In the genomic region with DNA sequence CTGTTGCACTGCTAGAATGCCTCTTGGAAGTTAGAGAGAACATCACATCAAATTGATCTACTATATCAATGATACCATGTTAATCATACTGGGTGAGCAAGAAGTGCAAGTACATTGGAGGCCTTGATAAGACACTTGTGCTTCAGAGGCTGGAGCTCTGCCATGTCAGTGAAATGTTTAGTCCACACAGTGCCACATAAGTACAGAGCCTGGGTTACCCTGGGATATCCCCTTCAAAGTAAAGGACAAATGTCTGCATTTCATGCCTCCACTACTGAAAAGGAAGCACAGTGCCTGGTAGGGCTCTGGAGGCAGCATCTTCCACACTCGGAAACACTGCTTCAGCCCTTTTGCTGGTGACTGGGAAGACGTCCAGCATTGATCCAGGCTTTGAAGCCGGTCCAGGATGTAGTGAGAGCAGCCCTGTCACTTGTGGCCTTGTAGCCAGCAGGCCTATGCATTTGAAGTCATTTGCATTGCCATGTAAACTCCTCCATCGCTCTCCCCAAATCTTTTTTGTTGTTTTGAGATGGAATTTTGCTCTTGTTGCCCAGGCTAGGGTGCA, we compare ENCODE assay signal across 15 cellular contexts. TPM values are rescaled to one million over a fixed set of nuclear protein-coding genes. Genes with fewer than 3 reads are reported as not detected.
DNase-seq lines count a peak whose midpoint lies in the region; ATAC-seq and TF ChIP-seq lines count a peak whose summit lies in the region.
"Had no signal": no experiment of that assay in that cellular context is flagged by ENCODE, and none has a peak within 500 bp of the region (broad histone marks: within the 10 kb centered on the region; RNA-seq: fewer than 3 reads in every experiment).

No MANE protein-coding gene starts in this region.

- H3K9me3 ChIP-seq in right atrium auricular region (no peaks in the 10 kb centered on the region), testis (no peaks in the 10 kb centered on the region), WERI-Rb-1 (ENCODE audit: severe bottlenecking) (no peaks in the 10 kb centered on the region)
- H3K9me3 ChIP-seq: sigmoid colon had no signal

- intact Hi-C loops in left ventricle myocardium superior (cut with micrococcal nuclease) (no loop called here), testis (cut with DNase I; ENCODE audit: low total_unique reads) (no loop called here), Calu3 (cut with micrococcal nuclease; ENCODE audit: unreplicated experiment) (no loop called here)

- no peaks in the 10 kb centered on the region for H3K4me1 Mint-ChIP-seq in Calu3 (ENCODE audit: low read depth, unreplicated experiment)
- H3K4me1 Mint-ChIP-seq: neural crest cell had no signal

- TF ChIP-seq CTCF in right atrium auricular region (IDR thresholded peaks at IDR 0.05) (no peak), testis (IDR thresholded peaks at IDR 0.05) (no peak), Calu3 (IDR thresholded peaks at IDR 0.05; ENCODE audit: unreplicated experiment) (no peak), WERI-Rb-1 (IDR thresholded peaks at IDR 0.05; ENCODE audit: low read depth, low read length) (no peak)

- ATAC-seq in left ventricle myocardium superior, result peak; percentile 45
- ATAC-seq: CD8-positive, alpha-beta T cell; stimulated activated naive CD8-positive, alpha-beta T cell treated with anti-CD3 and anti-CD28 coated beads, Interleukin-15, Interleukin-2, amounts not matched to agents 100 U/mL and 50 U/mL, for 24 hours had no signal

- no peaks in the 10 kb centered on the region for H3K27me3 Mint-ChIP-seq in Calu3 (ENCODE audit: unreplicated experiment)

- no peak overlapping the region for H3K4me3 Mint-ChIP-seq in Calu3 (ENCODE audit: low read depth, unreplicated experiment)
- H3K4me3 Mint-ChIP-seq: activated naive CD4-positive, alpha-beta T cell treated with anti-CD3 and anti-CD28 coated beads for 36 hours; CD8-positive, alpha-beta T cell; neural crest cell had no signal

- H3K36me3 Mint-ChIP-seq in Calu3 (ENCODE audit: insufficient read depth, unreplicated experiment), result no peaks in the 10 kb centered on the region
- H3K36me3 Mint-ChIP-seq: CD8-positive, alpha-beta T cell had no signal

- no peaks in the 10 kb centered on the region for H3K4me1 ChIP-seq in right atrium auricular region
- H3K4me1 ChIP-seq in testis, result no peaks in the 10 kb centered on the region
- H3K4me1 ChIP-seq: sigmoid colon had no signal

- TF ChIP-seq POLR2A in testis (IDR thresholded peaks at IDR 0.05), result no peak

- H3K36me3 ChIP-seq in right atrium auricular region (no peaks in the 10 kb centered on the region), testis (ENCODE audit: low read depth, missing control alignments) (no peaks in the 10 kb centered on the region), WERI-Rb-1 (no peaks in the 10 kb centered on the region)
- H3K36me3 ChIP-seq: sigmoid colon had no signal

- H3K9me3 Mint-ChIP-seq in Calu3 (ENCODE audit: low read depth, unreplicated experiment), result no peaks in the 10 kb centered on the region
- H3K9me3 Mint-ChIP-seq: activated naive CD4-positive, alpha-beta T cell treated with anti-CD3 and anti-CD28 coated beads for 36 hours; CD8-positive, alpha-beta T cell; neural crest cell had no signal

- CTCF ChIA-PET in Calu3 (lab: Charles Lee), result no interaction called here

- DNase-seq in left ventricle myocardium superior, result no peak
- no peak for DNase-seq in right atrium auricular region (ENCODE audit: low spot score)
- peak; percentile 72 for DNase-seq in cerebellar cortex (ENCODE audit: low spot score)
- peak; percentile 82 for DNase-seq in midbrain (lab: John Stamatoyannopoulos, UW)
- peak; percentile 60 for DNase-seq in testis
- no peak for DNase-seq in SKM-1 (lab: John Stamatoyannopoulos, UW; ENCODE audit: unreplicated experiment)
- DNase-seq in Calu3, result no peak
- DNase-seq in WERI-Rb-1, result no peak
- DNase-seq: activated naive CD4-positive, alpha-beta T cell treated with anti-CD3 and anti-CD28 coated beads for 36 hours; CD8-positive, alpha-beta T cell; NCI-H146; sigmoid colon; stimulated activated naive CD8-positive, alpha-beta T cell treated with anti-CD3 and anti-CD28 coated beads, Interleukin-15, Interleukin-2, amounts not matched to agents 100 U/mL and 50 U/mL, for 24 hours had no signal

- H3K27ac Mint-ChIP-seq in Calu3 (ENCODE audit: unreplicated experiment), result no peak overlapping the region
- H3K27ac Mint-ChIP-seq: activated naive CD4-positive, alpha-beta T cell treated with anti-CD3 and anti-CD28 coated beads for 36 hours; CD8-positive, alpha-beta T cell had no signal

- WGBS in testis, 2 donors, result 47 to 50% methylated on average over 4 of the region's 4 CpGs

- H3K4me3 ChIP-seq in right atrium auricular region, result no peak overlapping the region
- no peak overlapping the region for H3K4me3 ChIP-seq in testis
- no peak overlapping the region for H3K4me3 ChIP-seq in WERI-Rb-1 (ENCODE audit: low read depth, low read length)
- H3K4me3 ChIP-seq: sigmoid colon had no signal

- H3K27me3 ChIP-seq in right atrium auricular region (no peaks in the 10 kb centered on the region), testis (no peaks in the 10 kb centered on the region), WERI-Rb-1 (ENCODE audit: insufficient read depth, low read depth, severe bottlenecking) (no peaks in the 10 kb centered on the region)
- H3K27me3 ChIP-seq: sigmoid colon had no signal

- no peak overlapping the region for H3K27ac ChIP-seq in right atrium auricular region
- H3K27ac ChIP-seq in testis, result no peak overlapping the region
- no peak overlapping the region for H3K27ac ChIP-seq in WERI-Rb-1
- H3K27ac ChIP-seq: RWPE1, sigmoid colon had no signal

- no TSS peak for BruUV-seq in Calu3 (replicated peaks; lab: Mats Ljungman, UMichigan)

RNA-seq across cellular contexts. Expression of a gene that starts 15.7 kb away (rescaled TPM):
- total RNA-seq in left ventricle myocardium superior (33.2 TPM), right atrium auricular region (10 to 100 TPM; 26.8 to 35.3 TPM), testis (10 to 100 TPM; 48.2 to 50.5 TPM), Calu3 (2022) (13.1 and 16.0 TPM in 2 replicates)
- 50.1 TPM for polyA plus RNA-seq in testis (ENCODE audit: insufficient read depth, low read depth, low replicate concordance)

RNA-seq across cellular contexts. Expression of a gene that starts 33.3 kb away (rescaled TPM):
- 31.0 TPM for total RNA-seq in left ventricle myocardium superior
- total RNA-seq in right atrium auricular region, result 10 to 100 TPM; 42.4 to 57.3 TPM
- total RNA-seq in testis, result 10 to 100 TPM; 57.7 to 59.4 TPM
- polyA plus RNA-seq in testis (ENCODE audit: insufficient read depth, low read depth, low replicate concordance), result 10.7 TPM
- total RNA-seq in Calu3 (2022), result 25.6 and 31.2 TPM in 2 replicates

Comparison
In these comparisons a context has a peak if more than half of its experiments do, and no peak if none do; other contexts are left out.
1. DNase-seq: peak in cerebellar cortex (single experiment), midbrain (single experiment) and testis (single experiment); none in left ventricle myocardium superior (single experiment), right atrium auricular region (single experiment), SKM-1 (single experiment), Calu3 (single experiment) and WERI-Rb-1 (single experiment).